In the genomic region with DNA sequence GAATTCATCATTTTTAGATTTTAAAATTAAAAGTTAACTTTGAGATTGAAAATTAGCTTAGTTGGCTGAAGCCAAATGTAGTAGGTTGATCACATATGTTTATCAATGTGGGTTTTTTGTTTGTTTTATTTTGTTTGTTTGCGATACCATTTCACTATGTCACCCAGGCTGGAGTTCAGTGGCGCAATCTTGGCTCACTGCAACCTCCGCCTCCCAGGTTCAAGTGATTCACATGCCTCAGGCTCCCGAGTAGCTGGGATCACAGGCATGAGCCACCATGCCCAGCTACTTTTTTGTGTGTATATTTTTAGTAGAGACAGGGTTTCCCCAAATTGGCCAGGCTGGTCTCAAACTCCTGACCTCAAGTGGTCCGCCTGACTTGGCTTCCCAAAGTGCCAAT, we compare ENCODE assay signal across 28 cellular contexts.
"Had no signal": no experiment of that assay in that cellular context is flagged by ENCODE, and none has a peak within 500 bp of the region (broad histone marks: within the 10 kb centered on the region; RNA-seq: fewer than 3 reads in every experiment).

No MANE protein-coding gene starts in this region.

- H3K79me2 ChIP-seq: parathyroid adenoma had no signal

- H3K27me3 ChIP-seq: neural progenitor cell, ovary, spleen, suprapubic skin, testis, tibial artery, transverse colon, upper lobe of right lung, uterus had no signal

- DNase-seq: natural killer cell; occipital lobe; ovary; posterior cingulate gyrus; psoas muscle; right cardiac atrium; spleen; stimulated activated CD4-positive, alpha-beta T cell treated with anti-CD3 and anti-CD28 coated beads, Interleukin-12 subunit alpha, Interleukin-12 subunit beta, amount 100 ng/mL, for 4 hours; stimulated activated CD4-positive, alpha-beta T cell treated with anti-CD3 and anti-CD28 coated beads, Interleukin-1b, Interleukin-23, amount 100 ng/mL, for 48 hours; stimulated activated CD4-positive, alpha-beta T cell treated with anti-CD3 and anti-CD28 coated beads, Interleukin-4, amount 100 ng/mL, for 1 hour; stimulated activated CD4-positive, alpha-beta T cell treated with anti-CD3 and anti-CD28 coated beads, Interleukin-4, amount 100 ng/mL, for 4 hours; stimulated activated CD8-positive, alpha-beta memory T cell treated with anti-CD3 and anti-CD28 coated beads, Interleukin-4, amount 100 ng/mL, for 48 hours; stimulated activated naive CD4-positive, alpha-beta T cell; stimulated activated naive CD8-positive, alpha-beta T cell treated with anti-CD3 and anti-CD28 coated beads, Interleukin-15, amount 100 ng/mL, for 72 hours; stimulated activated naive CD8-positive, alpha-beta T cell treated with anti-CD3 and anti-CD28 coated beads, Interleukin-15, Interleukin-2, amounts not matched to agents 100 U/mL and 50 U/mL, for 24 hours; substantia nigra; testis; tibial artery; transverse colon; upper lobe of right lung; uterus had no signal

- ATAC-seq: natural killer cell; psoas muscle; right cardiac atrium; sciatic nerve; stimulated activated memory B cell treated with anti-CD40 and anti-IgM and Interleukin-4, amounts not matched to agents 10 μg/mL and 1 μg/mL and 100 μg/mL, for 72 hours; stimulated activated naive CD8-positive, alpha-beta T cell treated with anti-CD3 and anti-CD28 coated beads, Interleukin-15, amount 100 ng/mL, for 72 hours; stimulated activated naive CD8-positive, alpha-beta T cell treated with anti-CD3 and anti-CD28 coated beads, Interleukin-15, Interleukin-2, amounts not matched to agents 100 U/mL and 50 U/mL, for 24 hours; upper lobe of right lung had no signal

- H3K27ac ChIP-seq: neural progenitor cell, ovary, parathyroid adenoma, psoas muscle, skin epidermis, spleen, suprapubic skin, testis, tibial artery, transverse colon, upper lobe of right lung, uterus had no signal

- H3K4me2 ChIP-seq: neural progenitor cell, smooth muscle cell had no signal

- H3K9me3 ChIP-seq: ovary, psoas muscle, spleen, suprapubic skin, testis, tibial artery, transverse colon, upper lobe of right lung, uterus had no signal

- H3K36me3 ChIP-seq: neural progenitor cell, ovary, spleen, suprapubic skin, tibial artery, transverse colon, upper lobe of right lung, uterus had no signal

- H2AFZ ChIP-seq: neural progenitor cell, parathyroid adenoma had no signal

- H3K4me3 ChIP-seq: neural progenitor cell, ovary, psoas muscle, skin epidermis, smooth muscle cell, spleen, suprapubic skin, testis, tibial artery, transverse colon, upper lobe of right lung, uterus had no signal

- H3K9ac ChIP-seq: neural progenitor cell, parathyroid adenoma had no signal

- H3K4me1 ChIP-seq: neural progenitor cell, spleen, suprapubic skin, testis, tibial artery, transverse colon, upper lobe of right lung, uterus had no signal
